Comparison of ENCODE assay signal across 31 cellular contexts in the genomic region with DNA sequence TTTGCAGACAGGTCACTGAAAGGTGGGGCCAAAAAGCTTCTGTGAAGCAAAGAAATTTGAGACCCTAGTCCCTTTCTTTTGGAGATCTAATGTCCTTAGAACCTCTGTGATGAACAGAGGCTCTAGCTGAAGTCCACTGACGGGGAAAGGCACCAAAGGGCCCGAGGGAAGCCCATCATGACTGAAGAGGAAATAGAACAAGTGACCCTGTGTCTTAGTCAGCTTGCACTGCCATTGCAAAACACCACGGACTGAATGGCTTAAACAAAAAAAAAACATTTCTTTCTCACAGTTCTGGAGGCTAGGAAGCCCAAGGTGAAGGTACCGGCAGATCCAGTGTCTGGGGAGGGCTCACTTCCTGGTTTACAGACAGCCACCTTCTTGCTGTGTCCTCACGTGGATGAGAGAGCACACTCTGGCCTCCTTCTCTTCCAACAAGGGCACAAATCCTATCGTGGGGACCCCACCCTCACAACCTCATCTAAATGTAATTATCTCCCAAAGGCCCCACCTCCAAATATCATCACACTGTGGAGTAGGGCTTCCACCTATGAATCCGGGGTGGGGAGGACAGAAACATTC. TPM values are rescaled to one million over a fixed set of nuclear protein-coding genes. Genes with fewer than 3 reads are reported as not detected.
DNase-seq lines count a peak whose midpoint lies in the region; ATAC-seq, FAIRE-seq and TF ChIP-seq lines count a peak whose summit lies in the region.
"Had no signal": no experiment of that assay in that cellular context is flagged by ENCODE, and none has a peak within 500 bp of the region (broad histone marks: within the 10 kb centered on the region; RNA-seq: fewer than 3 reads in every experiment).

No MANE protein-coding gene starts in this region.

- H3K79me1 ChIP-seq in neuronal stem cell (ENCODE audit: low read depth, low read length), result no peaks in the 10 kb centered on the region

- peaks cover 0 to 6% of the 10 kb centered on the region in 2 donors for H3K9me3 ChIP-seq in neuronal stem cell (replicated peaks in 1 of 2; ENCODE audit: control insufficient read depth in 2 of 2, insufficient read depth in 1 of 2, low read depth in 1 of 2, low read length in 2 of 2)
- H3K9me3 ChIP-seq in thyroid gland, result no peaks in the 10 kb centered on the region
- H3K9me3 ChIP-seq in small intestine (ENCODE audit: control insufficient read depth, low read depth), result no peaks in the 10 kb centered on the region

- no peak overlapping the region for H2BK120ac ChIP-seq in neuronal stem cell (ENCODE audit: low read depth, low read length)

- no peak for TF ChIP-seq POLR2A in thyroid gland (IDR thresholded peaks at IDR 0.05)

- peaks cover 0 to 1% (median 0%) of the 10 kb centered on the region in 3 donors for H3K27me3 Mint-ChIP-seq in CD14-positive monocyte (ENCODE audit: low read depth in 3 of 3)

- no peak overlapping the region for H3K14ac ChIP-seq in neuronal stem cell (ENCODE audit: low read length)

- H3K36me3 ChIP-seq in neuronal stem cell (replicated peaks in 1 of 2; ENCODE audit: control insufficient read depth in 2 of 2, insufficient read depth in 2 of 2, low read length in 2 of 2), result no peaks in the 10 kb centered on the region
- H3K36me3 ChIP-seq in thyroid gland, result no peaks in the 10 kb centered on the region
- no peaks in the 10 kb centered on the region for H3K36me3 ChIP-seq in small intestine (ENCODE audit: control insufficient read depth in 2 of 2, insufficient read depth in 2 of 2, low read length in 2 of 2)

- H3K27me3 ChIP-seq in neuronal stem cell (ENCODE audit: control insufficient read depth in 3 of 3, insufficient read depth in 3 of 3, low read depth in 1 of 3, low read length in 3 of 3) (peaks cover 0 to 3% (median 0%) of the 10 kb centered on the region in 3 experiments), thyroid gland (no peaks in the 10 kb centered on the region), small intestine (ENCODE audit: control insufficient read depth in 2 of 2, insufficient read depth in 2 of 2, low read length in 2 of 2) (no peaks in the 10 kb centered on the region)

- peaks cover 2 to 6% of the 10 kb centered on the region in 2 donors for H3K4me1 ChIP-seq in neuronal stem cell (ENCODE audit: control insufficient read depth in 2 of 2, insufficient read depth in 1 of 2, low read depth in 1 of 2, low read length in 2 of 2)
- peaks cover 11 to 23% of the 10 kb centered on the region in 2 donors for H3K4me1 ChIP-seq in thyroid gland
- H3K4me1 ChIP-seq in small intestine (ENCODE audit: control insufficient read depth in 2 of 2, insufficient read depth in 1 of 2, low read depth in 1 of 2, low read length in 1 of 2), result no peaks in the 10 kb centered on the region

- WGBS in neuronal stem cell (ENCODE audit: extremely low coverage in 2 of 2, insufficient read length in 2 of 2, insufficient replicate concordance in 1 of 2), 2 donors, result no CpG with 5 or more reads among the region's 7 CpGs
- WGBS in thyroid gland, 2 donors, result 62 to 72% methylated on average over 7 of the region's 7 CpGs
- 60 to 62% (median 60%) methylated on average over 7 of the region's 7 CpGs for WGBS in small intestine, 3 donors

- H3K4me3 ChIP-seq in neuronal stem cell (ENCODE audit: low read length in 2 of 2) (no peak overlapping the region), thyroid gland (replicated peaks in 1 of 3) (no peak overlapping the region), small intestine (ENCODE audit: low read depth in 1 of 2, low read length in 2 of 2) (no peak overlapping the region)
- H3K4me3 ChIP-seq: lung had no signal

- H3K36me3 Mint-ChIP-seq in CD14-positive monocyte, result peaks cover 33 to 44% of the 10 kb centered on the region in 2 donors
- H3K36me3 Mint-ChIP-seq: T-cell had no signal

- H3K4me3 Mint-ChIP-seq in CD14-positive monocyte, result peak overlapping the region; percentile 73 to 94
- H3K4me3 Mint-ChIP-seq: activated CD8-positive, alpha-beta T cell treated with anti-CD3 and anti-CD28 coated beads, Interleukin-2, amount 10 ng/mL, durations not matched to agents 7 days and 5 days; B cell; T-cell had no signal

- no peak overlapping the region for H3K23ac ChIP-seq in neuronal stem cell (ENCODE audit: low read depth, low read length, poor library complexity)

- H2BK5ac ChIP-seq in neuronal stem cell (ENCODE audit: low read length), result no peak overlapping the region

- DNase-seq in CD14-positive monocyte (ENCODE audit: low spot score), result peak; percentile 73
- peak; percentile 56 for DNase-seq in MV-4-11 (lab: John Stamatoyannopoulos, UW)
- DNase-seq in epithelial cell of prostate (ENCODE audit: low read depth, low spot score), result no peak
- DNase-seq in neuronal stem cell (ENCODE audit: low spot score), result no peak
- DNase-seq in thyroid gland, result no peak
- DNase-seq in small intestine, result no peak
- DNase-seq in left ventricle myocardium superior, result no peak
- DNase-seq: activated CD4-positive, CD25-positive, alpha-beta regulatory T cell treated with anti-CD3 and anti-CD28 coated beads, Interleukin-2, amount 50 U/mL, for 72 hours; activated CD8-positive, alpha-beta T cell treated with anti-CD3 and anti-CD28 coated beads, Interleukin-2, amount 10 ng/mL, durations not matched to agents 7 days and 5 days; activated effector memory CD4-positive, alpha-beta T cell treated with anti-CD3 and anti-CD28 coated beads, Interleukin-2, amount 50 U/mL, for 16 hours; activated T-cell treated with anti-CD3 and anti-CD28 coated beads for 4 hours; DMS53; effector memory CD4-positive, alpha-beta T cell; GF-D8; H7; Karpas-422; NCI-H2081 treated with DMSO at 0.1 percent for 48 hours; SIG-M5; stimulated activated CD4-positive, alpha-beta T cell treated with anti-CD3 and anti-CD28 coated beads, Interleukin-2, amount 100 ng/mL, for 24 hours; T-cell had no signal

- FAIRE-seq in small intestine (lab: Jason Lieb, UNC), result no peak
- FAIRE-seq: islet of Langerhans, TTC549, urothelium cell line had no signal

- no peak overlapping the region for H3K4ac ChIP-seq in neuronal stem cell (ENCODE audit: low read length)

- H2BK15ac ChIP-seq in neuronal stem cell (ENCODE audit: low read length), result no peak overlapping the region

- H3K27ac ChIP-seq in epithelial cell of prostate (peak overlapping the region; percentile 28), neuronal stem cell (replicated peaks; ENCODE audit: low read length) (no peak overlapping the region), thyroid gland (no peak overlapping the region), small intestine (ENCODE audit: low read depth in 1 of 2, low read length in 1 of 2) (no peak overlapping the region)

- H2AFZ ChIP-seq in neuronal stem cell (ENCODE audit: low read length), result peak overlapping the region; percentile 18

- no peak overlapping the region for H2AK5ac ChIP-seq in neuronal stem cell (ENCODE audit: low read depth, low read length)

- H2BK12ac ChIP-seq in neuronal stem cell (ENCODE audit: low read length), result no peak overlapping the region

- no peak overlapping the region for H3K9ac ChIP-seq in neuronal stem cell (ENCODE audit: low read depth, low read length, poor library complexity)

- peaks cover 69% of the 10 kb centered on the region for H3K4me1 Mint-ChIP-seq in CD14-positive monocyte

- H3K4me2 ChIP-seq in neuronal stem cell (ENCODE audit: insufficient read depth, low read length, poor library complexity, severe bottlenecking), result no peak overlapping the region

- H4K91ac ChIP-seq in neuronal stem cell (ENCODE audit: low read depth, low read length, poor library complexity), result no peak overlapping the region

- ATAC-seq in HG03521 (IDR thresholded peaks at IDR 0.05; ENCODE audit: unreplicated experiment), result no peak
- no peak for ATAC-seq in left ventricle myocardium superior
- ATAC-seq: activated CD8-positive, alpha-beta T cell treated with anti-CD3 and anti-CD28 coated beads, Interleukin-2, amount 10 ng/mL, durations not matched to agents 7 days and 5 days; Panc1; T-cell had no signal

- H3K18ac ChIP-seq in neuronal stem cell (ENCODE audit: low read length), result no peak overlapping the region

- H3K9me3 Mint-ChIP-seq in CD14-positive monocyte, result peaks cover 0 to 3% (median 0%) of the 10 kb centered on the region in 7 donors
- H3K9me3 Mint-ChIP-seq: T-cell had no signal

- intact Hi-C loops in CD14-positive monocyte (cut with micrococcal nuclease), result loop anchor here in 1 of 2 donors (5.0 kb wide), 1 partner anchor 33 kb away; no protein-coding TSS in a partner anchor
- intact Hi-C loops in thyroid gland (cut with DNase I), result no loop called here
- intact Hi-C loops in left ventricle myocardium superior (cut with micrococcal nuclease), result loop anchor here (5.0 kb wide), 1 partner anchor 92 kb away; no protein-coding TSS in a partner anchor

- no peak overlapping the region for H4K8ac ChIP-seq in neuronal stem cell (ENCODE audit: low read depth, low read length)

- H3K27ac Mint-ChIP-seq in CD14-positive monocyte, result peak overlapping the region; percentile 94 to 100 (median 97)
- H3K27ac Mint-ChIP-seq: activated CD8-positive, alpha-beta T cell treated with anti-CD3 and anti-CD28 coated beads, Interleukin-2, amount 10 ng/mL, durations not matched to agents 7 days and 5 days; B cell; T-cell had no signal

- TF ChIP-seq CTCF in CD14-positive monocyte (IDR thresholded peaks at IDR 0.05) (no peak), thyroid gland (IDR thresholded peaks at IDR 0.05) (no peak)

RNA-seq across cellular contexts. Expression of gene ASGR2, which starts 24.3 kb away (rescaled TPM):
- 10 to 100 TPM; 53.3 to 78.3 TPM for polyA plus RNA-seq in CD14-positive monocyte
- polyA plus RNA-seq in neuronal stem cell (2013, experiment 1 of 2), result not detected
- polyA plus RNA-seq in neuronal stem cell (2013, experiment 2 of 2), result 0.03 TPM
- total RNA-seq in thyroid gland, result 1 to 10 TPM in 1 of 4 donors, not detected in 3; 1.0 TPM
- polyA plus RNA-seq in small intestine, result under 1 TPM in 1 of 3 donors, not detected in 2; 0.81 TPM
- 0.30 TPM for total RNA-seq in left ventricle myocardium superior
- total RNA-seq: A673; activated CD8-positive, alpha-beta T cell treated with anti-CD3 and anti-CD28 coated beads, Interleukin-2, amount 10 ng/mL, durations not matched to agents 7 days and 5 days; B cell; glomerular endothelial cell; H7; pulmonary artery endothelial cell; skeletal muscle tissue had no signal

RNA-seq across cellular contexts. Expression of gene ASGR1, which starts 40.3 kb away (rescaled TPM):
- polyA plus RNA-seq in CD14-positive monocyte, result 100 to 1,000 TPM; 114 to 126 TPM
- polyA plus RNA-seq in neuronal stem cell (2013, experiment 1 of 2), result 9.1 TPM
- polyA plus RNA-seq in neuronal stem cell (2013, experiment 2 of 2), result 9.6 TPM
- 1 to 10 TPM in 3 of 4 donors, not detected in 1; 3.0 to 6.5 (median 3.3) TPM for total RNA-seq in thyroid gland
- 1 to 10 TPM; 1.9 to 2.7 (median 2.7) TPM for polyA plus RNA-seq in small intestine
- total RNA-seq in left ventricle myocardium superior, result 0.30 TPM

RNA-seq across cellular contexts. Expression of gene CLEC10A, which starts 58.8 kb away (rescaled TPM):
- 10 to 100 TPM; 22.7 to 61.9 TPM for polyA plus RNA-seq in CD14-positive monocyte
- not detected for polyA plus RNA-seq in neuronal stem cell (2013, experiment 1 of 2)
- polyA plus RNA-seq in neuronal stem cell (2013, experiment 2 of 2), result not detected
- total RNA-seq in thyroid gland, result 1 to 10 TPM in 3 of 4 donors, under 1 TPM in 1; 0.59 to 3.9 (median 2.1) TPM
- 10 to 100 TPM in 2 of 3 donors, under 1 TPM in 1; 0.45 to 14.6 (median 11.6) TPM for polyA plus RNA-seq in small intestine
- total RNA-seq in left ventricle myocardium superior, result 4.4 TPM
- total RNA-seq: A673; activated CD8-positive, alpha-beta T cell treated with anti-CD3 and anti-CD28 coated beads, Interleukin-2, amount 10 ng/mL, durations not matched to agents 7 days and 5 days; B cell; glomerular endothelial cell; H7; T-cell had no signal

Comparison
In these comparisons a context has a peak if more than half of its experiments do, and no peak if none do; other contexts are left out.
1. DNase-seq: peak in CD14-positive monocyte (single experiment) and MV-4-11 (single experiment); none in epithelial cell of prostate (single experiment), neuronal stem cell (single experiment), thyroid gland (0 of 2), small intestine (single experiment) and left ventricle myocardium superior (single experiment).